In genomic region chr4:98289375-98289774, GRCh38 we compare ENCODE assay signal across 12 cellular contexts. TPM values are rescaled to one million over a fixed set of nuclear protein-coding genes. Genes with fewer than 3 reads are reported as not detected.
DNase-seq lines count a peak whose midpoint lies in the region; ATAC-seq lines count a peak whose summit lies in the region.
"Had no signal": no experiment of that assay in that cellular context is flagged by ENCODE, and none has a peak within 500 bp of the region (broad histone marks: within the 10 kb centered on the region; RNA-seq: fewer than 3 reads in every experiment).

No MANE protein-coding gene starts in this region.

- no peaks in the 10 kb centered on the region for H3K36me3 ChIP-seq in naive thymus-derived CD4-positive, alpha-beta T cell (ENCODE audit: control insufficient read depth in 2 of 3, insufficient read depth in 3 of 3, low read length in 3 of 3)

- no peaks in the 10 kb centered on the region for H3K9me3 Mint-ChIP-seq in naive thymus-derived CD4-positive, alpha-beta T cell
- H3K9me3 Mint-ChIP-seq: dendritic cell treated with granulocyte-macrophage colony-stimulating factor and Interleukin-4, amounts not matched to agents 40 ng/mL and 50 ng/mL, for 4 days had no signal

- H3K4me3 Mint-ChIP-seq in naive thymus-derived CD4-positive, alpha-beta T cell: peak overlapping the region in 6 of 10 donors; percentile 1 to 64 (median 34)
- H3K4me3 Mint-ChIP-seq: dendritic cell treated with granulocyte-macrophage colony-stimulating factor and Interleukin-4, amounts not matched to agents 40 ng/mL and 50 ng/mL, for 4 days had no signal

- peak; percentile 67 for ATAC-seq in GM18909 (IDR thresholded peaks at IDR 0.05; ENCODE audit: poor library complexity, unreplicated experiment)
- peak; percentile 73 for ATAC-seq in HG02678 (IDR thresholded peaks at IDR 0.05; ENCODE audit: unreplicated experiment)
- no peak for ATAC-seq in naive thymus-derived CD4-positive, alpha-beta T cell
- ATAC-seq: left lobe of liver had no signal

- DNase-seq in M059J (ENCODE audit: low read depth) (peak; percentile 0), NCI-H2227 (lab: John Stamatoyannopoulos, UW; ENCODE audit: unreplicated experiment) (no peak), NCI-H1105 (lab: John Stamatoyannopoulos, UW) (no peak), NCI-H187 (lab: John Stamatoyannopoulos, UW) (no peak), NCI-H187 treated with DMSO at 0.1 percent for 48 hours (lab: John Stamatoyannopoulos, UW) (no peak)
- DNase-seq in naive thymus-derived CD4-positive, alpha-beta T cell: no peak
- DNase-seq: NCI-H2029; stimulated activated CD4-positive, alpha-beta T cell treated with anti-CD3 and anti-CD28 coated beads, Interleukin-1b, Interleukin-23, amount 100 ng/mL, for 48 hours had no signal

- H3K4me3 ChIP-seq in naive thymus-derived CD4-positive, alpha-beta T cell (ENCODE audit: low read length): no peak overlapping the region

- H3K36me3 Mint-ChIP-seq in naive thymus-derived CD4-positive, alpha-beta T cell: peaks cover 4 to 25% (median 13%) of the 10 kb centered on the region in 5 donors

- POLR2A ChIA-PET in naive thymus-derived CD4-positive, alpha-beta T cell (lab: Charles Lee): no interaction called here

- H3K4me1 ChIP-seq in naive thymus-derived CD4-positive, alpha-beta T cell (ENCODE audit: control insufficient read depth in 2 of 2, insufficient read depth in 2 of 2, low read length in 2 of 2): peaks cover 0 to 6% of the 10 kb centered on the region in 2 donors

- H3K27ac Mint-ChIP-seq in naive thymus-derived CD4-positive, alpha-beta T cell: peak overlapping the region in 3 of 9 donors; percentile 26 to 49 (median 36)
- H3K27ac Mint-ChIP-seq: dendritic cell treated with granulocyte-macrophage colony-stimulating factor and Interleukin-4, amounts not matched to agents 40 ng/mL and 50 ng/mL, for 4 days had no signal

- H3K9me3 ChIP-seq in naive thymus-derived CD4-positive, alpha-beta T cell (ENCODE audit: control insufficient read depth in 2 of 3, low read length in 3 of 3): no peaks in the 10 kb centered on the region

- CTCF ChIA-PET in naive thymus-derived CD4-positive, alpha-beta T cell (lab: Charles Lee): no interaction called here

- no peaks in the 10 kb centered on the region for H3K27me3 Mint-ChIP-seq in naive thymus-derived CD4-positive, alpha-beta T cell
- H3K27me3 Mint-ChIP-seq: dendritic cell treated with granulocyte-macrophage colony-stimulating factor and Interleukin-4, amounts not matched to agents 40 ng/mL and 50 ng/mL, for 4 days had no signal

- no peaks in the 10 kb centered on the region for H3K27me3 ChIP-seq in naive thymus-derived CD4-positive, alpha-beta T cell (ENCODE audit: control insufficient read depth in 2 of 2, insufficient read depth in 2 of 2, low read length in 2 of 2)

- H3K27ac ChIP-seq in naive thymus-derived CD4-positive, alpha-beta T cell (ENCODE audit: low read depth, low read length): no peak overlapping the region

- peaks cover 29 to 64% (median 53%) of the 10 kb centered on the region in 7 donors for H3K4me1 Mint-ChIP-seq in naive thymus-derived CD4-positive, alpha-beta T cell

- intact Hi-C loops in naive thymus-derived CD4-positive, alpha-beta T cell (cut with micrococcal nuclease): loop anchor here in 1 of 2 donors (2.0 kb wide), 1 partner anchor 27 kb away; no protein-coding TSS in a partner anchor

RNA-seq across cellular contexts. Expression of gene RAP1GDS1, which starts 28.2 kb away (rescaled TPM):
- 42.3 and 54.6 TPM in 2 replicates for total RNA-seq in M059J (2014; rRNA removed; shearing (Covaris generic))
- total RNA-seq in naive thymus-derived CD4-positive, alpha-beta T cell: 10 to 100 TPM; 30.2 to 59.1 (median 37.0) TPM
- polyA plus RNA-seq in naive thymus-derived CD4-positive, alpha-beta T cell: 10 to 100 TPM; 29.6 to 30.7 TPM
